ENCODE assay signal across 1 cellular context in the genomic region with DNA sequence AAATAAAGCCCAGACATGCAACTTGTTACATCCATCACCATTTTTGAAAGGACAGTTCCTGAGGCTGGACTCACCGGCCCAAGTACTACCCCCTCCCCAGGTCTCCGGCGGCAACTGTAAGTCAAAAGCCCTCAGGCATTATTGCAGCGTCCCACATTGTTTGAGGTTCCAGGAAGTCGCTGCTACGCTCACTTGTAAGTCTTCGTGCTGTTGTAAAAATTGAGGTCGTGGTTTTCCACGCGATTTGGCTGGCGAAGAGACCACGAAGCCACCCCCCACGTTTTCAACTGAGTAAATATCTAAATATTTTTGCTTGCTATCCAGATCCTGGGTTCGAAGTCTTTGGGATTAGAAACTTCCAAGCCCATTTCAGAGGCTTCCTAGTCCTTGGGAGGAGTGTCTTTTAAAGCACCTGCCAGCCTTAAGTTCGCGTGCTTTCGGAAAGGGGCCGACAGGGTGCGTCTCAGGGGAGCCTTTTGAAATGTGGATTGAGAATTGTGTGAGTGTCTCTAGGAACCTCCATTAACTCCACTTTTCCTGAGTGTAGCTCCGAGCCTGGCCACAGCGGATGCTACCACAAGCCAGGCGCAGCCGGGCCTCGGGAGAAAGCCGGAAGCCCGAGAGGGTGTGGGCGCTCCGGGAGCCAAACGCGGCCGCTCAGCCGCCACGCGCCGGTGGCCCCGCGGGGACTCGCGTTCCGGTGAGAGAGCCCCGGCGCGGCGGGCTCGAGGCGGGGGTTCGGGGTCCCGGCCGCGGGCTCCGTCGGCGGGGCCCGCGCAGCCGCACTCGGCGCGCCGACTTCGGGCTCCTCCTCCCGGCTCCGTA.
TF ChIP-seq lines count a peak whose summit lies in the region.

A gene with protein sequence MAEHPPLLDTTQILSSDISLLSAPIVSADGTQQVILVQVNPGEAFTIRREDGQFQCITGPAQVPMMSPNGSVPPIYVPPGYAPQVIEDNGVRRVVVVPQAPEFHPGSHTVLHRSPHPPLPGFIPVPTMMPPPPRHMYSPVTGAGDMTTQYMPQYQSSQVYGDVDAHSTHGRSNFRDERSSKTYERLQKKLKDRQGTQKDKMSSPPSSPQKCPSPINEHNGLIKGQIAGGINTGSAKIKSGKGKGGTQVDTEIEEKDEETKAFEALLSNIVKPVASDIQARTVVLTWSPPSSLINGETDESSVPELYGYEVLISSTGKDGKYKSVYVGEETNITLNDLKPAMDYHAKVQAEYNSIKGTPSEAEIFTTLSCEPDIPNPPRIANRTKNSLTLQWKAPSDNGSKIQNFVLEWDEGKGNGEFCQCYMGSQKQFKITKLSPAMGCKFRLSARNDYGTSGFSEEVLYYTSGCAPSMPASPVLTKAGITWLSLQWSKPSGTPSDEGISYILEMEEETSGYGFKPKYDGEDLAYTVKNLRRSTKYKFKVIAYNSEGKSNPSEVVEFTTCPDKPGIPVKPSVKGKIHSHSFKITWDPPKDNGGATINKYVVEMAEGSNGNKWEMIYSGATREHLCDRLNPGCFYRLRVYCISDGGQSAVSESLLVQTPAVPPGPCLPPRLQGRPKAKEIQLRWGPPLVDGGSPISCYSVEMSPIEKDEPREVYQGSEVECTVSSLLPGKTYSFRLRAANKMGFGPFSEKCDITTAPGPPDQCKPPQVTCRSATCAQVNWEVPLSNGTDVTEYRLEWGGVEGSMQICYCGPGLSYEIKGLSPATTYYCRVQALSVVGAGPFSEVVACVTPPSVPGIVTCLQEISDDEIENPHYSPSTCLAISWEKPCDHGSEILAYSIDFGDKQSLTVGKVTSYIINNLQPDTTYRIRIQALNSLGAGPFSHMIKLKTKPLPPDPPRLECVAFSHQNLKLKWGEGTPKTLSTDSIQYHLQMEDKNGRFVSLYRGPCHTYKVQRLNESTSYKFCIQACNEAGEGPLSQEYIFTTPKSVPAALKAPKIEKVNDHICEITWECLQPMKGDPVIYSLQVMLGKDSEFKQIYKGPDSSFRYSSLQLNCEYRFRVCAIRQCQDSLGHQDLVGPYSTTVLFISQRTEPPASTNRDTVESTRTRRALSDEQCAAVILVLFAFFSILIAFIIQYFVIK (plus strand): TSS at position 812 of the 825 bp plus-strand sequence. CDS start 30,279 bp downstream, outside the sequence.

TF ChIP-seq in SK-N-SH, 30 proteins besides CTCF, POLR2A, EP300 and RAD21 (continued from another document):
- TF ChIP-seq, protein P1, sequence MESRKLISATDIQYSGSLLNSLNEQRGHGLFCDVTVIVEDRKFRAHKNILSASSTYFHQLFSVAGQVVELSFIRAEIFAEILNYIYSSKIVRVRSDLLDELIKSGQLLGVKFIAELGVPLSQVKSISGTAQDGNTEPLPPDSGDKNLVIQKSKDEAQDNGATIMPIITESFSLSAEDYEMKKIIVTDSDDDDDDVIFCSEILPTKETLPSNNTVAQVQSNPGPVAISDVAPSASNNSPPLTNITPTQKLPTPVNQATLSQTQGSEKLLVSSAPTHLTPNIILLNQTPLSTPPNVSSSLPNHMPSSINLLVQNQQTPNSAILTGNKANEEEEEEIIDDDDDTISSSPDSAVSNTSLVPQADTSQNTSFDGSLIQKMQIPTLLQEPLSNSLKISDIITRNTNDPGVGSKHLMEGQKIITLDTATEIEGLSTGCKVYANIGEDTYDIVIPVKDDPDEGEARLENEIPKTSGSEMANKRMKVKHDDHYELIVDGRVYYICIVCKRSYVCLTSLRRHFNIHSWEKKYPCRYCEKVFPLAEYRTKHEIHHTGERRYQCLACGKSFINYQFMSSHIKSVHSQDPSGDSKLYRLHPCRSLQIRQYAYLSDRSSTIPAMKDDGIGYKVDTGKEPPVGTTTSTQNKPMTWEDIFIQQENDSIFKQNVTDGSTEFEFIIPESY (IDR thresholded peaks at IDR 0.05; ENCODE audit: borderline replicate concordance, low read depth): no peak
- TF ChIP-seq NFIC (IDR thresholded peaks at IDR 0.05; ENCODE audit: borderline replicate concordance) (no peak), YY1 (IDR thresholded peaks at IDR 0.05; ENCODE audit: low read depth) (no peak), MXI1 (IDR thresholded peaks at IDR 0.05; ENCODE audit: low read depth, low read length) (no peak), IRF3 (IDR thresholded peaks at IDR 0.05; ENCODE audit: low read depth, low read length) (no peak), TAF1 (IDR thresholded peaks at IDR 0.05; ENCODE audit: borderline replicate concordance, low read depth, low read length) (no peak), TCF12 (IDR thresholded peaks at IDR 0.05) (no peak), ELF1 (IDR thresholded peaks at IDR 0.05) (0 out of 2 replicates have a peak, but pooled peaks have one; percentile 10), JUND (IDR thresholded peaks at IDR 0.05) (no peak), RCOR1 (IDR thresholded peaks at IDR 0.05; ENCODE audit: low read length) (no peak), MEF2A (IDR thresholded peaks at IDR 0.05; ENCODE audit: borderline replicate concordance, low read depth) (no peak), SIN3A (IDR thresholded peaks at IDR 0.05; ENCODE audit: borderline replicate concordance, low read depth, low read length) (no peak), TEAD4 (IDR thresholded peaks at IDR 0.05; ENCODE audit: borderline replicate concordance, insufficient read depth) (no peak), POLR2AphosphoS5 (IDR thresholded peaks at IDR 0.05; ENCODE audit: low read depth, low read length) (no peak), SMC3 (IDR thresholded peaks at IDR 0.05; ENCODE audit: low read depth, low read length) (peak; percentile 5; the same call in 1 of the 2 replicates), FOXJ3 (CRISPR knock-in tag; IDR thresholded peaks at IDR 0.05) (no peak), CHD2 (IDR thresholded peaks at IDR 0.05; ENCODE audit: low read length, partially characterized antibody) (peak; percentile 6), FOXM1 (IDR thresholded peaks at IDR 0.05; ENCODE audit: low read depth) (no peak), GABPA (IDR thresholded peaks at IDR 0.05; ENCODE audit: low read depth) (no peak), EZH2phosphoT487 (IDR thresholded peaks at IDR 0.05; ENCODE audit: borderline replicate concordance, low read depth) (no peak), FOSL2 (IDR thresholded peaks at IDR 0.05; ENCODE audit: borderline replicate concordance, low read depth) (no peak), RXRA (IDR thresholded peaks at IDR 0.05; ENCODE audit: borderline replicate concordance, low read depth) (no peak), RFX5 (IDR thresholded peaks at IDR 0.05; ENCODE audit: low read length) (no peak), NRF1 (IDR thresholded peaks at IDR 0.05; ENCODE audit: low read depth, low read length) (peak; percentile 81)
- TF ChIP-seq, protein P2, sequence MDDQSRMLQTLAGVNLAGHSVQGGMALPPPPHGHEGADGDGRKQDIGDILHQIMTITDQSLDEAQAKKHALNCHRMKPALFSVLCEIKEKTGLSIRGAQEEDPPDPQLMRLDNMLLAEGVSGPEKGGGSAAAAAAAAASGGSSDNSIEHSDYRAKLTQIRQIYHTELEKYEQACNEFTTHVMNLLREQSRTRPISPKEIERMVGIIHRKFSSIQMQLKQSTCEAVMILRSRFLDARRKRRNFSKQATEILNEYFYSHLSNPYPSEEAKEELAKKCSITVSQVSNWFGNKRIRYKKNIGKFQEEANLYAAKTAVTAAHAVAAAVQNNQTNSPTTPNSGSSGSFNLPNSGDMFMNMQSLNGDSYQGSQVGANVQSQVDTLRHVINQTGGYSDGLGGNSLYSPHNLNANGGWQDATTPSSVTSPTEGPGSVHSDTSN (IDR thresholded peaks at IDR 0.05): no peak
- TF ChIP-seq, protein P3, sequence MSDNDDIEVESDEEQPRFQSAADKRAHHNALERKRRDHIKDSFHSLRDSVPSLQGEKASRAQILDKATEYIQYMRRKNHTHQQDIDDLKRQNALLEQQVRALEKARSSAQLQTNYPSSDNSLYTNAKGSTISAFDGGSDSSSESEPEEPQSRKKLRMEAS (IDR thresholded peaks at IDR 0.05; ENCODE audit: low read depth): peak; percentile 18; the same call in 1 of the 2 replicates
- TF ChIP-seq, protein P4, sequence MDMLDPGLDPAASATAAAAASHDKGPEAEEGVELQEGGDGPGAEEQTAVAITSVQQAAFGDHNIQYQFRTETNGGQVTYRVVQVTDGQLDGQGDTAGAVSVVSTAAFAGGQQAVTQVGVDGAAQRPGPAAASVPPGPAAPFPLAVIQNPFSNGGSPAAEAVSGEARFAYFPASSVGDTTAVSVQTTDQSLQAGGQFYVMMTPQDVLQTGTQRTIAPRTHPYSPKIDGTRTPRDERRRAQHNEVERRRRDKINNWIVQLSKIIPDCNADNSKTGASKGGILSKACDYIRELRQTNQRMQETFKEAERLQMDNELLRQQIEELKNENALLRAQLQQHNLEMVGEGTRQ (IDR thresholded peaks at IDR 0.05; ENCODE audit: borderline replicate concordance, low read depth, low read length): no peak
- TF ChIP-seq, protein P5, sequence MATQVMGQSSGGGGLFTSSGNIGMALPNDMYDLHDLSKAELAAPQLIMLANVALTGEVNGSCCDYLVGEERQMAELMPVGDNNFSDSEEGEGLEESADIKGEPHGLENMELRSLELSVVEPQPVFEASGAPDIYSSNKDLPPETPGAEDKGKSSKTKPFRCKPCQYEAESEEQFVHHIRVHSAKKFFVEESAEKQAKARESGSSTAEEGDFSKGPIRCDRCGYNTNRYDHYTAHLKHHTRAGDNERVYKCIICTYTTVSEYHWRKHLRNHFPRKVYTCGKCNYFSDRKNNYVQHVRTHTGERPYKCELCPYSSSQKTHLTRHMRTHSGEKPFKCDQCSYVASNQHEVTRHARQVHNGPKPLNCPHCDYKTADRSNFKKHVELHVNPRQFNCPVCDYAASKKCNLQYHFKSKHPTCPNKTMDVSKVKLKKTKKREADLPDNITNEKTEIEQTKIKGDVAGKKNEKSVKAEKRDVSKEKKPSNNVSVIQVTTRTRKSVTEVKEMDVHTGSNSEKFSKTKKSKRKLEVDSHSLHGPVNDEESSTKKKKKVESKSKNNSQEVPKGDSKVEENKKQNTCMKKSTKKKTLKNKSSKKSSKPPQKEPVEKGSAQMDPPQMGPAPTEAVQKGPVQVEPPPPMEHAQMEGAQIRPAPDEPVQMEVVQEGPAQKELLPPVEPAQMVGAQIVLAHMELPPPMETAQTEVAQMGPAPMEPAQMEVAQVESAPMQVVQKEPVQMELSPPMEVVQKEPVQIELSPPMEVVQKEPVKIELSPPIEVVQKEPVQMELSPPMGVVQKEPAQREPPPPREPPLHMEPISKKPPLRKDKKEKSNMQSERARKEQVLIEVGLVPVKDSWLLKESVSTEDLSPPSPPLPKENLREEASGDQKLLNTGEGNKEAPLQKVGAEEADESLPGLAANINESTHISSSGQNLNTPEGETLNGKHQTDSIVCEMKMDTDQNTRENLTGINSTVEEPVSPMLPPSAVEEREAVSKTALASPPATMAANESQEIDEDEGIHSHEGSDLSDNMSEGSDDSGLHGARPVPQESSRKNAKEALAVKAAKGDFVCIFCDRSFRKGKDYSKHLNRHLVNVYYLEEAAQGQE (IDR thresholded peaks at IDR 0.05; ENCODE audit: low read depth, low read length): no peak
